13 cellular contexts compared by ENCODE assay signal in the genomic region with DNA sequence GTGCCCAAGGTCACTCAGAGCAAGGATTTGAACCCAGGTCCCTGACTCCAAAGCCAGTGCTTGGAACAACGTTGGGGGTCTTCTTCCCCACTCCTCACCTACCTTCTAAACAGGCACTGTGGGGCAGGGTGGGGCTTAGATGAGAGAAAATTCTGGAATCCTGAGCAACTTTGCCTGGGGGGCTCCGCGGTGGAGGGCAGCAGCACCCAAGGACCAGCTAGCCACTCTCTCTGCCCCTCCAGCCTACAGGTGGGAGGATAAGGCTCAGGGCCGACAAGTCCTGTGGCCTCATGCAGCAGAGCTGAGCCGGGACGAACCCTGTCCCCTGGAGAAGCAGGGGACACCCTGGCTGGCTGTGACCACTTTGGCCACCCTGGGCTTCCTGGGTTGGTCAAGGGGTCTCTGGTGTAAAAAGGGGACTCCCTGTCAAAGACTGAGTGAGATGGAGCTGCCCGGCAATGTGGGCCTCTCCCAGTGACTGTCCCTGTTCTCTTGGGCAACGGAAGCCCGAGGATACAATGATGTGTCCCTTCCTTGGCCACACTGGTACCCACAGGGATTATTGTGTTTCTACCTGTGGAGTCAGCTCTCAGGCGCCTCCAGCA. TPM values are rescaled to one million over a fixed set of nuclear protein-coding genes. Genes with fewer than 3 reads are reported as not detected.
DNase-seq lines count a peak whose midpoint lies in the region; TF ChIP-seq lines count a peak whose summit lies in the region.
"Had no signal": no experiment of that assay in that cellular context is flagged by ENCODE, and none has a peak within 500 bp of the region (broad histone marks: within the 10 kb centered on the region; RNA-seq: fewer than 3 reads in every experiment).

No MANE protein-coding gene starts in this region.

- H3K4me1 ChIP-seq in H9 (ENCODE audit: insufficient read depth, low read length) (no peaks in the 10 kb centered on the region), osteoblast (ENCODE audit: insufficient read depth, low read length) (no peaks in the 10 kb centered on the region)
- no peaks in the 10 kb centered on the region for H3K4me1 ChIP-seq in CD4-positive, alpha-beta memory T cell (ENCODE audit: insufficient read depth, low read length)
- H3K4me1 ChIP-seq: HAP-1 had no signal

- no peak for TF ChIP-seq CTCF in CD14-positive monocyte (IDR thresholded peaks at IDR 0.05)
- no peak for TF ChIP-seq CTCF in H9 (conservative IDR thresholded peaks at IDR 0.05)
- no peak for TF ChIP-seq CTCF in chondrocyte (IDR thresholded peaks at IDR 0.05)
- TF ChIP-seq CTCF in osteoblast (IDR thresholded peaks at IDR 0.05; ENCODE audit: extremely low read depth, low read depth, low read length): no peak

- H2AFZ ChIP-seq in H9 (ENCODE audit: low read length) (no peak overlapping the region), osteoblast (ENCODE audit: low read length) (no peak overlapping the region)

- no peak overlapping the region for H4K5ac ChIP-seq in H9 (ENCODE audit: insufficient read length, low read depth, low read length)

- POLR2A ChIA-PET in CD4-positive, alpha-beta memory T cell (lab: Charles Lee; ENCODE audit: partially characterized antibody): no interaction called here

- no peak overlapping the region for H3K4me2 ChIP-seq in H9 (ENCODE audit: insufficient read depth, insufficient read length, low read length)
- H3K4me2 ChIP-seq in osteoblast (ENCODE audit: insufficient read depth, low read length): no peak overlapping the region

- H3K79me1 ChIP-seq in H9 (ENCODE audit: insufficient read depth, low read depth, low read length, poor library complexity, severe bottlenecking): no peaks in the 10 kb centered on the region

- H3K9me3 ChIP-seq in H9 (ENCODE audit: control insufficient read depth, low read depth, low read length): no peaks in the 10 kb centered on the region
- no peaks in the 10 kb centered on the region for H3K9me3 ChIP-seq in osteoblast (ENCODE audit: low read depth, low read length)
- no peaks in the 10 kb centered on the region for H3K9me3 ChIP-seq in CD4-positive, alpha-beta memory T cell (ENCODE audit: control insufficient read depth in 1 of 2, low read length in 2 of 2)
- H3K9me3 ChIP-seq: BLaER1 treated with 17β-estradiol and CSF1 and Interleukin-3, amounts not matched to agents 10 nM and 100 nM; HAP-1 had no signal

- H2BK15ac ChIP-seq in H9 (ENCODE audit: low read depth, low read length): no peak overlapping the region

- H3K4me3 Mint-ChIP-seq in CD14-positive monocyte (no peak overlapping the region), H9 (no peak overlapping the region), chondrocyte (ENCODE audit: unreplicated experiment) (no peak overlapping the region)
- no peak overlapping the region for H3K4me3 Mint-ChIP-seq in CD4-positive, alpha-beta memory T cell
- H3K4me3 Mint-ChIP-seq: CD4-positive, alpha-beta T cell had no signal

- H3K36me3 Mint-ChIP-seq in CD14-positive monocyte (no peaks in the 10 kb centered on the region), H9 (ENCODE audit: insufficient read depth in 1 of 3, low read depth in 3 of 3) (no peaks in the 10 kb centered on the region), chondrocyte (ENCODE audit: low read depth) (no peaks in the 10 kb centered on the region)
- H3K36me3 Mint-ChIP-seq in CD4-positive, alpha-beta memory T cell: no peaks in the 10 kb centered on the region

- H3K27ac ChIP-seq in H9 (ENCODE audit: insufficient read length, low read depth, low read length): no peak overlapping the region
- H3K27ac ChIP-seq in osteoblast (ENCODE audit: low read depth, low read length): no peak overlapping the region
- no peak overlapping the region for H3K27ac ChIP-seq in CD4-positive, alpha-beta memory T cell (ENCODE audit: low read depth, low read length)
- H3K27ac ChIP-seq: BLaER1 treated with 17β-estradiol and CSF1 and Interleukin-3, amounts not matched to agents 10 nM and 100 nM had no signal

- no peaks in the 10 kb centered on the region for H3K4me1 Mint-ChIP-seq in CD14-positive monocyte
- H3K4me1 Mint-ChIP-seq in H9: 0 out of 4 replicates have a peak, but pooled peaks cover 0 to 2% of the 10 kb centered on the region in 2 experiments
- H3K4me1 Mint-ChIP-seq in chondrocyte (ENCODE audit: low read depth): no peaks in the 10 kb centered on the region
- H3K4me1 Mint-ChIP-seq in CD4-positive, alpha-beta memory T cell: no peaks in the 10 kb centered on the region

- intact Hi-C loops in CD14-positive monocyte (cut with micrococcal nuclease): no loop called here
- intact Hi-C loops in CD4-positive, alpha-beta memory T cell (cut with micrococcal nuclease): no loop called here

- H2BK20ac ChIP-seq in H9 (ENCODE audit: low read depth, low read length, poor library complexity, severe bottlenecking): no peak overlapping the region

- H2AK5ac ChIP-seq in H9 (ENCODE audit: insufficient read length, low read length): no peak overlapping the region

- H3K27ac Mint-ChIP-seq in CD14-positive monocyte (no peak overlapping the region), H9 (no peak overlapping the region), chondrocyte (ENCODE audit: unreplicated experiment) (no peak overlapping the region)
- no peak overlapping the region for H3K27ac Mint-ChIP-seq in CD4-positive, alpha-beta memory T cell
- H3K27ac Mint-ChIP-seq: CD4-positive, alpha-beta T cell had no signal

- H3K23ac ChIP-seq in H9 (ENCODE audit: insufficient read length, low read depth, low read length): no peak overlapping the region

- no peak overlapping the region for H3K4ac ChIP-seq in H9 (ENCODE audit: low read depth, low read length)

- H3T11ph ChIP-seq in H9 (ENCODE audit: low read length): no peak overlapping the region

- H2BK12ac ChIP-seq in H9 (ENCODE audit: insufficient read length, low read depth, low read length): no peak overlapping the region

- H3K27me3 Mint-ChIP-seq in CD14-positive monocyte (ENCODE audit: low read depth in 3 of 3) (peaks cover 0 to 6% (median 1%) of the 10 kb centered on the region in 3 donors), H9 (ENCODE audit: low read depth) (peaks cover 4% of the 10 kb centered on the region; the same call in 1 of the 2 replicates), chondrocyte (ENCODE audit: low read depth) (no peaks in the 10 kb centered on the region)
- no peaks in the 10 kb centered on the region for H3K27me3 Mint-ChIP-seq in CD4-positive, alpha-beta memory T cell
- H3K27me3 Mint-ChIP-seq: CD4-positive, alpha-beta T cell had no signal

- no CpG with 5 or more reads among the region's 10 CpGs for whole genome bisulfite sequencing in H9 (ENCODE audit: extremely low coverage, insufficient read length, low lambda C conversion rate)

- no peak overlapping the region for H2BK120ac ChIP-seq in H9 (ENCODE audit: low read depth, low read length, poor library complexity, severe bottlenecking)

- H3K27me3 ChIP-seq in H9 (ENCODE audit: insufficient read depth, low read length) (no peaks in the 10 kb centered on the region), osteoblast (ENCODE audit: insufficient read depth, low read length) (no peaks in the 10 kb centered on the region)
- H3K27me3 ChIP-seq in CD4-positive, alpha-beta memory T cell (ENCODE audit: insufficient read depth, low read length): no peaks in the 10 kb centered on the region
- H3K27me3 ChIP-seq: BLaER1 treated with 17β-estradiol and CSF1 and Interleukin-3, amounts not matched to agents 10 nM and 100 nM had no signal

- H2BK5ac ChIP-seq in H9 (ENCODE audit: insufficient read length, low read length): no peak overlapping the region

- no peak overlapping the region for H3K56ac ChIP-seq in H9 (ENCODE audit: insufficient read length, low read depth, low read length)

- no peaks in the 10 kb centered on the region for H3K36me3 ChIP-seq in osteoblast (ENCODE audit: insufficient read depth, low read length)
- no peaks in the 10 kb centered on the region for H3K36me3 ChIP-seq in CD4-positive, alpha-beta memory T cell (ENCODE audit: insufficient read depth, low read length)
- H3K36me3 ChIP-seq: HAP-1 had no signal

- no peak overlapping the region for H3K18ac ChIP-seq in H9 (ENCODE audit: insufficient read length, low read depth, low read length)

- H3K4me3 ChIP-seq in osteoblast (ENCODE audit: insufficient read depth, low read length): no peak overlapping the region
- H3K4me3 ChIP-seq in CD4-positive, alpha-beta memory T cell (ENCODE audit: low read length in 2 of 2): no peak overlapping the region
- H3K4me3 ChIP-seq: BLaER1 treated with 17β-estradiol and CSF1 and Interleukin-3, amounts not matched to agents 10 nM and 100 nM; HAP-1 had no signal

- no peaks in the 10 kb centered on the region for H4K20me1 ChIP-seq in H9 (ENCODE audit: control insufficient read depth, insufficient read depth, insufficient read length)
- H4K20me1 ChIP-seq in osteoblast (ENCODE audit: insufficient read depth, low read length): no peaks in the 10 kb centered on the region

- H3K9me3 Mint-ChIP-seq in CD14-positive monocyte: no peaks in the 10 kb centered on the region
- H3K9me3 Mint-ChIP-seq in H9: no peaks in the 10 kb centered on the region
- no peaks in the 10 kb centered on the region for H3K9me3 Mint-ChIP-seq in chondrocyte (ENCODE audit: low read depth)
- H3K9me3 Mint-ChIP-seq in CD4-positive, alpha-beta memory T cell: no peaks in the 10 kb centered on the region
- H3K9me3 Mint-ChIP-seq: CD4-positive, alpha-beta T cell had no signal

- no peak overlapping the region for H3K9ac ChIP-seq in H9 (ENCODE audit: extremely low read depth, insufficient read length, low read length)

- H3K79me2 ChIP-seq in H9 (ENCODE audit: insufficient read depth, low read length) (no peaks in the 10 kb centered on the region), osteoblast (ENCODE audit: insufficient read depth, low read length) (no peaks in the 10 kb centered on the region)

- CTCF ChIA-PET in CD4-positive, alpha-beta memory T cell (lab: Charles Lee; ENCODE audit: partially characterized antibody): no interaction called here

- no peak overlapping the region for H4K91ac ChIP-seq in H9 (ENCODE audit: insufficient read length, low read depth, low read length)

- H3K23me2 ChIP-seq in H9 (ENCODE audit: insufficient read length, low read depth, low read length, poor library complexity, severe bottlenecking): no peaks in the 10 kb centered on the region

- peak; percentile 28 for DNase-seq in CD14-positive monocyte (ENCODE audit: low spot score)
- peak; percentile 20 for DNase-seq in H9
- DNase-seq in chondrocyte (ENCODE audit: low spot score): peak; percentile 73
- peak; percentile 58 for DNase-seq in osteoblast (ENCODE audit: insufficient read length, low spot score, missing footprints)
- DNase-seq in CD4-positive, alpha-beta memory T cell: no peak
- DNase-seq in mucosa of gallbladder (ENCODE audit: low spot score): no peak
- DNase-seq in NCI-H1092 (lab: John Stamatoyannopoulos, UW): no peak
- DNase-seq: ACHN; CD4-positive, alpha-beta T cell; DMS79; GOT3 had no signal

- H4K8ac ChIP-seq in H9 (replicated peaks; ENCODE audit: insufficient read length, low read depth, low read length): no peak overlapping the region

- H3K14ac ChIP-seq in H9 (ENCODE audit: insufficient read depth, low read length): no peak overlapping the region

RNA-seq across cellular contexts. Expression of gene CEL, which starts 26.5 kb away (rescaled TPM):
- polyA plus RNA-seq in CD14-positive monocyte: not detected
- total RNA-seq in H9 (2021) (3.6 and 4.0 TPM in 2 replicates), chondrocyte (0.87 to 1.5 TPM (median 1.1 TPM) in 3 replicates), osteoblast (under 0.01 TPM in 1 of 2 replicates, not detected in the other), mucosa of gallbladder (11.9 TPM)
- total RNA-seq in CD4-positive, alpha-beta memory T cell: 1 to 10 TPM; 1.2 to 1.6 TPM
- under 1 TPM in 1 of 2 donors, not detected in 1; 0.15 TPM for polyA plus RNA-seq in CD4-positive, alpha-beta memory T cell

RNA-seq across cellular contexts. Expression of gene RALGDS, which starts 32.8 kb away (rescaled TPM):
- polyA plus RNA-seq in CD14-positive monocyte: 1 to 10 TPM; 3.5 to 4.2 TPM
- 20.9 and 21.3 TPM in 2 replicates for total RNA-seq in H9 (2021)
- total RNA-seq in chondrocyte: 16.1 to 19.0 TPM (median 17.5 TPM) in 3 replicates
- 11.2 and 12.7 TPM in 2 replicates for total RNA-seq in osteoblast
- 100 to 1,000 TPM; 123 to 131 TPM for total RNA-seq in CD4-positive, alpha-beta memory T cell
- polyA plus RNA-seq in CD4-positive, alpha-beta memory T cell: 10 to 100 TPM; 27.9 to 67.8 TPM
- total RNA-seq in mucosa of gallbladder: 50.7 TPM

RNA-seq across cellular contexts. Expression of gene GTF3C5, which starts 57.5 kb away (rescaled TPM):
- 10 to 100 TPM; 21.3 to 24.4 TPM for polyA plus RNA-seq in CD14-positive monocyte
- total RNA-seq in H9 (2021) (85.5 and 88.9 TPM in 2 replicates), chondrocyte (36.5 to 46.3 TPM (median 38.5 TPM) in 3 replicates), osteoblast (31.8 and 41.3 TPM in 2 replicates), mucosa of gallbladder (58.8 TPM)
- total RNA-seq in CD4-positive, alpha-beta memory T cell: 10 to 100 TPM; 71.3 to 71.5 TPM
- 10 to 100 TPM; 33.5 to 34.0 TPM for polyA plus RNA-seq in CD4-positive, alpha-beta memory T cell

Comparison
In these comparisons a context has a peak if more than half of its experiments do, and no peak if none do; other contexts are left out.
1. DNase-seq: peak in CD14-positive monocyte (single experiment), H9 (single experiment), chondrocyte (single experiment) and osteoblast (single experiment); none in CD4-positive, alpha-beta memory T cell (0 of 5), mucosa of gallbladder (single experiment) and NCI-H1092 (single experiment).